In genomic region chr2:186485576-186485870, GRCh38 we compare ENCODE assay signal across 8 cellular contexts. TPM values are rescaled to one million over a fixed set of nuclear protein-coding genes. Genes with fewer than 3 reads are reported as not detected.
DNase-seq lines count a peak whose midpoint lies in the region; ATAC-seq and TF ChIP-seq lines count a peak whose summit lies in the region.

No MANE protein-coding gene starts in this region.

- H2AFZ ChIP-seq in PC-3 (ENCODE audit: low read length) = peak overlapping the region; percentile 84

- TF ChIP-seq EP300 in esophagus muscularis mucosa (IDR thresholded peaks at IDR 0.05) = no peak

- H3K9me3 ChIP-seq in PC-3 (ENCODE audit: low read length) (no peaks in the 10 kb centered on the region), esophagus muscularis mucosa (no peaks in the 10 kb centered on the region)

- no peaks in the 10 kb centered on the region for H3F3A ChIP-seq in PC-3 (ENCODE audit: low read length, unreplicated experiment)

- no peaks in the 10 kb centered on the region for H3K9me2 ChIP-seq in PC-3 (replicated peaks; ENCODE audit: low read length)

- H3K27me3 ChIP-seq in PC-3 (ENCODE audit: low read length) (no peaks in the 10 kb centered on the region), esophagus muscularis mucosa (no peaks in the 10 kb centered on the region)

- WGBS in esophagus muscularis mucosa = 1% methylated on average over 10 of the region's 10 CpGs

- TF ChIP-seq CTCF in PC-3 (conservative IDR thresholded peaks at IDR 0.05; ENCODE audit: low read depth, low read length) (no peak), esophagus muscularis mucosa (IDR thresholded peaks at IDR 0.05) (no peak), retinal pigment epithelial cell (conservative IDR thresholded peaks at IDR 0.05; ENCODE audit: low read depth, low read length) (no peak)

- ATAC-seq in GM18519 (IDR thresholded peaks at IDR 0.05; ENCODE audit: low FRiP score, unreplicated experiment) (peak; percentile 28), PC-3 (no peak), GM21367 (IDR thresholded peaks at IDR 0.05; ENCODE audit: unreplicated experiment) (no peak), sciatic nerve (no peak)

- CTCF ChIA-PET in PC-3 (lab: Charles Lee) = no interaction called here

- BruUV-seq in PC-3 (replicated peaks; lab: Mats Ljungman, UMichigan) = TSS peak; percentile 80

- POLR2A ChIA-PET in PC-3 (lab: Charles Lee; ENCODE audit: unreplicated experiment) = interaction anchor here (0.6 to 0.8 kb wide), 5 partner anchors 157 to 1752 kb away, joined by 3 to 6 read pairs (median 5); no protein-coding TSS in a partner anchor

- H3K4me3 ChIP-seq in PC-3 (ENCODE audit: low read length) (peak overlapping the region; percentile 90), esophagus muscularis mucosa (peak overlapping the region; percentile 82 to 95 (median 90)), retinal pigment epithelial cell (ENCODE audit: low read length) (peak overlapping the region; percentile 91)

- H4K20me1 ChIP-seq in PC-3 (ENCODE audit: low read length) = peaks cover 37% of the 10 kb centered on the region

- H3K79me2 ChIP-seq in PC-3 (ENCODE audit: low read length) = peaks cover 72% of the 10 kb centered on the region

- intact Hi-C loops in PC-3 (cut with micrococcal nuclease) (loop anchor here (5.0 kb wide), 1 partner anchor 107 kb away; the partner anchor contains the start of gene ITGAV), esophagus muscularis mucosa (cut with DNase I) (no loop called here), sciatic nerve (cut with DNase I) (no loop called here)

- TF ChIP-seq POLR2A in esophagus muscularis mucosa (IDR thresholded peaks at IDR 0.05; ENCODE audit: low read depth) = no peak

- H3K4me1 ChIP-seq in PC-3 (ENCODE audit: insufficient read depth, low read length) = peaks cover 22% of the 10 kb centered on the region
- peaks cover 29 to 58% (median 49%) of the 10 kb centered on the region in 4 donors for H3K4me1 ChIP-seq in esophagus muscularis mucosa

- no peaks in the 10 kb centered on the region for H3K36me3 ChIP-seq in PC-3 (ENCODE audit: low read depth, low read length)
- no peaks in the 10 kb centered on the region for H3K36me3 ChIP-seq in esophagus muscularis mucosa

- H3K4me2 ChIP-seq in PC-3 (ENCODE audit: low read length) = peak overlapping the region; percentile 92

- DNase-seq in PC-3 (no peak), esophagus muscularis mucosa (ENCODE audit: extremely low spot score) (no peak), retinal pigment epithelial cell (ENCODE audit: low read depth) (peak; percentile 62), AML-193 (lab: John Stamatoyannopoulos, UW) (no peak), germinal center (ENCODE audit: low spot score) (no peak), sciatic nerve (ENCODE audit: low spot score) (no peak)

- peak overlapping the region; percentile 93 for H3K9ac ChIP-seq in PC-3 (ENCODE audit: low read length)

- H3K27ac ChIP-seq in PC-3 (ENCODE audit: low read length) = peak overlapping the region; percentile 72
- peak overlapping the region; percentile 88 to 95 (median 93) for H3K27ac ChIP-seq in esophagus muscularis mucosa (replicated peaks in 1 of 4)

RNA-seq across cellular contexts. Expression of gene ZC3H15, which starts 0.5 kb away (rescaled TPM):
- total RNA-seq in PC-3 (2014; rRNA removed) = 58.2 and 64.9 TPM in 2 replicates
- total RNA-seq in esophagus muscularis mucosa = 10 to 100 TPM; 57.3 to 70.2 (median 59.1) TPM
- total RNA-seq in sciatic nerve = 53.5 TPM
